ENCODE assay signal across 26 cellular contexts in genomic region chr3:28080716-28081115, GRCh38.
"Had no signal": no experiment of that assay in that cellular context is flagged by ENCODE, and none has a peak within 500 bp of the region (broad histone marks: within the 10 kb centered on the region; RNA-seq: fewer than 3 reads in every experiment).

No MANE protein-coding gene starts in this region.

- H3K27me3 ChIP-seq: neural progenitor cell, ovary, right lobe of liver, sigmoid colon, stomach, thyroid gland, tibial nerve, upper lobe of left lung, vagina had no signal

- H3K79me2 ChIP-seq: parathyroid adenoma had no signal

- H3K4me1 ChIP-seq: parathyroid adenoma, psoas muscle, right lobe of liver, sigmoid colon, stomach, thyroid gland, tibial nerve, upper lobe of left lung, vagina had no signal

- DNase-seq: nephron progenitor cell; occipital lobe; ovary; posterior cingulate gyrus; psoas muscle; right cardiac atrium; right lobe of liver; sigmoid colon; small intestine; stimulated activated CD4-positive, alpha-beta T cell treated with anti-CD3 and anti-CD28 coated beads, Interleukin-15, amount 100 ng/mL, for 24 hours; stimulated activated CD4-positive, alpha-beta T cell treated with anti-CD3 and anti-CD28 coated beads, Interleukin-2, amount 100 ng/mL, for 24 hours; stimulated activated CD4-positive, alpha-beta T cell treated with anti-CD3 and anti-CD28 coated beads, Interleukin-2, amount 100 ng/mL, for 48 hours; stimulated activated CD4-positive, alpha-beta T cell treated with anti-CD3 and anti-CD28 coated beads, Interleukin-4, amount 100 ng/mL, for 24 hours; stimulated activated naive B cell treated with anti-CD40 and anti-IgM and Interleukin-4, amounts not matched to agents 10 μg/mL and 1 μg/mL and 100 μg/mL, for 72 hours; stimulated activated naive CD4-positive, alpha-beta T cell treated with Interleukin-2 at 50 U/mL for 16 hours; stomach; thyroid gland; trophoblast cell; upper lobe of left lung had no signal

- H2AFZ ChIP-seq: neural progenitor cell, parathyroid adenoma had no signal

- H3K27ac ChIP-seq: neural progenitor cell, ovary, parathyroid adenoma, psoas muscle, right lobe of liver, sigmoid colon, stomach, thoracic aorta, thyroid gland, tibial nerve, upper lobe of left lung, vagina had no signal

- FAIRE-seq: small intestine, urothelium cell line had no signal

- H3K9me3 ChIP-seq: ovary, psoas muscle, right lobe of liver, sigmoid colon, stomach, thoracic aorta, thyroid gland, tibial nerve, upper lobe of left lung, vagina had no signal

- H3K9ac ChIP-seq: neural progenitor cell, parathyroid adenoma had no signal

- H3K4me2 ChIP-seq: neural progenitor cell had no signal

- H3K4me3 ChIP-seq: neural progenitor cell, ovary, psoas muscle, right lobe of liver, sigmoid colon, stomach, thoracic aorta, thyroid gland, tibial nerve, upper lobe of left lung, vagina had no signal

- ATAC-seq: natural killer cell treated with Interleukin-12 subunit alpha and Interleukin-12 subunit beta and Interleukin-15 and Interleukin-18, amount 100 ng/mL, for 72 hours; psoas muscle; right cardiac atrium; right lobe of liver had no signal

- H3K36me3 ChIP-seq: neural progenitor cell, ovary, right lobe of liver, sigmoid colon, stomach, thoracic aorta, thyroid gland, tibial nerve, upper lobe of left lung, vagina had no signal
